ENCODE assay signal across 26 cellular contexts in the genomic region with DNA sequence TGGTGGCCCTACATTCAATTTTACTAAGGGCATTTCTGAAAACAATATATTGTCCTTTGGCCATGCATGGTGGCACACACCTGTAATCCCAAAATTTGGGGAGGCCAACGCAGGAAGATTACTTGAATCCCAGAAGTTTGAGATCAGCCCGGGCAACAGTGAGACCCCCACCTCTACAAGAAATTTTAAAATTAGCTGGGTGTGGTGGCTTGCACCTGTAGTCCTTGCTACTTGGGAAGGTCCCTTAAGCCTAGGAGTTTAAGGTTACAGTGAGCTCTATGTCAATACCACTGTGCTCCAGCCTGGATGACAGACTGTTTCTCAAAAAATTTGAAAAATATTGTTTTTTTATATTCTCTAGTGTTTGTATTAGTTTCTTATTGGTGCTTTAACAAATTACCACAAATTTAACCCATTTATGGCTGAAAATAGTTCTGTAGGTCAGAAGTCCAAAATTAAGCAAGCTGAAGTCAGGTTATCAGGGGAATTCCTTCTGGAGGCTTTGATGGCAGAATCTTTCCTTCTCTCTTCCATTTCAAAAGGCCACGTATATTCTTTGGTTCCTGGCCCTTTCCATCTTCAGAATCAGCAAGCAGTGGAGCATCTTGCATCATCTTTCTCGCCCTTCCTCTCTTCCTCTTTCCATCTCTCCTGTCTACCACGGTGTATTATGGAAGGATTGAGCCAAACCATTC. TPM values are rescaled to one million over a fixed set of nuclear protein-coding genes. Genes with fewer than 3 reads are reported as not detected.
DNase-seq lines count a peak whose midpoint lies in the region; ATAC-seq and TF ChIP-seq lines count a peak whose summit lies in the region.
"Had no signal": no experiment of that assay in that cellular context is flagged by ENCODE, and none has a peak within 500 bp of the region (broad histone marks: within the 10 kb centered on the region; RNA-seq: fewer than 3 reads in every experiment).

No MANE protein-coding gene starts in this region.

- H3K36me3 Mint-ChIP-seq in activated naive CD4-positive, alpha-beta T cell treated with anti-CD3 and anti-CD28 coated beads, Interleukin-2, amount 50 U/mL, for 24 hours = peaks cover 18% of the 10 kb centered on the region
- H3K36me3 Mint-ChIP-seq in stimulated activated effector memory CD8-positive, alpha-beta T cell treated with anti-CD3 and anti-CD28 coated beads, Interleukin-12 subunit alpha, Interleukin-12 subunit beta, amount 100 ng/mL, for 72 hours = peaks cover 46% of the 10 kb centered on the region
- H3K36me3 Mint-ChIP-seq in activated CD4-positive, alpha-beta memory T cell treated with anti-CD3 and anti-CD28 coated beads, Interleukin-2, amount 10 ng/mL, durations not matched to agents 7 days and 5 days (ENCODE audit: low read depth) = peaks cover 50% of the 10 kb centered on the region

- H3K4me3 Mint-ChIP-seq in activated naive CD4-positive, alpha-beta T cell treated with anti-CD3 and anti-CD28 coated beads, Interleukin-2, amount 50 U/mL, for 24 hours = no peak overlapping the region
- no peak overlapping the region for H3K4me3 Mint-ChIP-seq in stimulated activated effector memory CD8-positive, alpha-beta T cell treated with anti-CD3 and anti-CD28 coated beads, Interleukin-12 subunit alpha, Interleukin-12 subunit beta, amount 100 ng/mL, for 72 hours
- no peak overlapping the region for H3K4me3 Mint-ChIP-seq in activated CD4-positive, alpha-beta memory T cell treated with anti-CD3 and anti-CD28 coated beads, Interleukin-2, amount 10 ng/mL, durations not matched to agents 7 days and 5 days
- H3K4me3 Mint-ChIP-seq: activated CD4-positive, alpha-beta T cell treated with anti-CD3 and anti-CD28 coated beads, Interleukin-2, amount 10 ng/mL, durations not matched to agents 7 days and 5 days; activated T-cell treated with anti-CD3 and anti-CD28 coated beads, Interleukin-2, amount 50 U/mL, for 4 hours; dendritic cell treated with granulocyte-macrophage colony-stimulating factor and Interleukin-4, amounts not matched to agents 40 ng/mL and 50 ng/mL, for 4 days; IgD-negative memory B cell; mesothelial cell of epicardium; neural crest cell had no signal

- peak overlapping the region; percentile 20 for H3K27ac Mint-ChIP-seq in activated naive CD4-positive, alpha-beta T cell treated with anti-CD3 and anti-CD28 coated beads, Interleukin-2, amount 50 U/mL, for 24 hours
- H3K27ac Mint-ChIP-seq in stimulated activated effector memory CD8-positive, alpha-beta T cell treated with anti-CD3 and anti-CD28 coated beads, Interleukin-12 subunit alpha, Interleukin-12 subunit beta, amount 100 ng/mL, for 72 hours = peak overlapping the region; percentile 6
- no peak overlapping the region for H3K27ac Mint-ChIP-seq in activated CD4-positive, alpha-beta memory T cell treated with anti-CD3 and anti-CD28 coated beads, Interleukin-2, amount 10 ng/mL, durations not matched to agents 7 days and 5 days
- H3K27ac Mint-ChIP-seq: activated CD4-positive, alpha-beta T cell treated with anti-CD3 and anti-CD28 coated beads, Interleukin-2, amount 10 ng/mL, durations not matched to agents 7 days and 5 days; dendritic cell treated with granulocyte-macrophage colony-stimulating factor and Interleukin-4, amounts not matched to agents 40 ng/mL and 50 ng/mL, for 4 days; IgD-negative memory B cell; mesothelial cell of epicardium had no signal

- H3K27ac ChIP-seq in HUES6 (ENCODE audit: low read depth, low read length) (peak overlapping the region; percentile 4; the same call in 1 of the 2 replicates), SU-DHL-6 (ENCODE audit: low read depth, low read length) (peak overlapping the region; percentile 25; the same call in 1 of the 2 replicates), RWPE1 (no peak overlapping the region)
- H3K27ac ChIP-seq: epithelial cell of prostate, gastroesophageal sphincter, SJSA1, vagina had no signal

- H3K4me3 ChIP-seq in HUES6 (ENCODE audit: low read depth, low read length) = no peak overlapping the region
- H3K4me3 ChIP-seq in SU-DHL-6 (ENCODE audit: insufficient read depth, low read length, poor library complexity, severe bottlenecking) = no peak overlapping the region
- H3K4me3 ChIP-seq: gastroesophageal sphincter, SJSA1, smooth muscle cell, vagina had no signal

- H4K20me1 ChIP-seq in SU-DHL-6 (ENCODE audit: low read depth, low read length) = peaks cover 32% of the 10 kb centered on the region

- H3K27me3 ChIP-seq in HUES6 (ENCODE audit: control insufficient read depth, insufficient read depth, low read length) (no peaks in the 10 kb centered on the region), SU-DHL-6 (ENCODE audit: low read length) (no peaks in the 10 kb centered on the region)
- H3K27me3 ChIP-seq: gastroesophageal sphincter, SJSA1, vagina had no signal

- peaks cover 22% of the 10 kb centered on the region for H3K4me1 Mint-ChIP-seq in activated naive CD4-positive, alpha-beta T cell treated with anti-CD3 and anti-CD28 coated beads, Interleukin-2, amount 50 U/mL, for 24 hours
- peaks cover 6% of the 10 kb centered on the region for H3K4me1 Mint-ChIP-seq in stimulated activated effector memory CD8-positive, alpha-beta T cell treated with anti-CD3 and anti-CD28 coated beads, Interleukin-12 subunit alpha, Interleukin-12 subunit beta, amount 100 ng/mL, for 72 hours
- H3K4me1 Mint-ChIP-seq in activated CD4-positive, alpha-beta memory T cell treated with anti-CD3 and anti-CD28 coated beads, Interleukin-2, amount 10 ng/mL, durations not matched to agents 7 days and 5 days = peaks cover 29% of the 10 kb centered on the region

- H3F3A ChIP-seq in SU-DHL-6 (ENCODE audit: insufficient read depth) = peaks cover 72% of the 10 kb centered on the region

- no peaks in the 10 kb centered on the region for H3K4me1 ChIP-seq in HUES6 (ENCODE audit: control insufficient read depth, insufficient read depth, low read length)
- H3K4me1 ChIP-seq: Caco-2, gastroesophageal sphincter, SJSA1, vagina had no signal

- CTCF ChIA-PET in activated CD4-positive, alpha-beta memory T cell treated with anti-CD3 and anti-CD28 coated beads, Interleukin-2, amount 10 ng/mL, durations not matched to agents 7 days and 5 days (lab: Charles Lee) = no interaction called here
- CTCF ChIA-PET in RWPE1 (lab: Yijun Ruan, JAX) = no interaction called here

- no peak overlapping the region for H2AFZ ChIP-seq in SU-DHL-6 (ENCODE audit: low read depth, low read length, severe bottlenecking)

- H3K9me3 Mint-ChIP-seq in activated naive CD4-positive, alpha-beta T cell treated with anti-CD3 and anti-CD28 coated beads, Interleukin-2, amount 50 U/mL, for 24 hours = peaks cover 5% of the 10 kb centered on the region
- H3K9me3 Mint-ChIP-seq in stimulated activated effector memory CD8-positive, alpha-beta T cell treated with anti-CD3 and anti-CD28 coated beads, Interleukin-12 subunit alpha, Interleukin-12 subunit beta, amount 100 ng/mL, for 72 hours = no peaks in the 10 kb centered on the region
- H3K9me3 Mint-ChIP-seq in activated CD4-positive, alpha-beta memory T cell treated with anti-CD3 and anti-CD28 coated beads, Interleukin-2, amount 10 ng/mL, durations not matched to agents 7 days and 5 days = no peaks in the 10 kb centered on the region
- H3K9me3 Mint-ChIP-seq: activated CD4-positive, alpha-beta T cell treated with anti-CD3 and anti-CD28 coated beads, Interleukin-2, amount 10 ng/mL, durations not matched to agents 7 days and 5 days; activated T-cell treated with anti-CD3 and anti-CD28 coated beads, Interleukin-2, amount 50 U/mL, for 4 hours; dendritic cell treated with granulocyte-macrophage colony-stimulating factor and Interleukin-4, amounts not matched to agents 40 ng/mL and 50 ng/mL, for 4 days; IgD-negative memory B cell; neural crest cell had no signal

- H3K36me3 ChIP-seq in HUES6 (ENCODE audit: control insufficient read depth, insufficient read depth, low read length) (peaks cover 43% of the 10 kb centered on the region), SU-DHL-6 (ENCODE audit: low read length) (peaks cover 46% of the 10 kb centered on the region)

- ATAC-seq in stimulated activated effector memory CD8-positive, alpha-beta T cell treated with anti-CD3 and anti-CD28 coated beads, Interleukin-12 subunit alpha, Interleukin-12 subunit beta, amount 100 ng/mL, for 72 hours = no peak
- ATAC-seq: activated T-cell treated with anti-CD3 and anti-CD28 coated beads, Interleukin-2, amount 50 U/mL, for 4 hours; gastroesophageal sphincter; left lobe of liver had no signal

- no peak for TF ChIP-seq CTCF in SU-DHL-6 (IDR thresholded peaks at IDR 0.05; ENCODE audit: insufficient read depth, low read length, poor library complexity, severe bottlenecking)
- TF ChIP-seq CTCF in RWPE1 (conservative IDR thresholded peaks at IDR 0.05; ENCODE audit: low read depth) = no peak

- peaks cover 18% of the 10 kb centered on the region; the same call in 1 of the 2 replicates for H3K79me2 ChIP-seq in SU-DHL-6 (ENCODE audit: insufficient read depth, low read length)

- no peak for DNase-seq in activated naive CD4-positive, alpha-beta T cell (lab: John Stamatoyannopoulos, UW)
- DNase-seq in stimulated activated effector memory CD8-positive, alpha-beta T cell treated with anti-CD3 and anti-CD28 coated beads, Interleukin-12 subunit alpha, Interleukin-12 subunit beta, amount 100 ng/mL, for 72 hours (ENCODE audit: low spot score in 2 of 2) = no peak
- DNase-seq in nucleus accumbens (lab: John Stamatoyannopoulos, UW) = no peak
- no peak for DNase-seq in activated CD4-positive, alpha-beta memory T cell treated with anti-CD3 and anti-CD28 coated beads, Interleukin-2, amount 10 ng/mL, durations not matched to agents 7 days and 5 days
- no peak for DNase-seq in RWPE1 (ENCODE audit: low spot score)
- DNase-seq: activated CD4-positive, alpha-beta T cell treated with anti-CD3 and anti-CD28 coated beads, Interleukin-2, amount 10 ng/mL, durations not matched to agents 7 days and 5 days; activated T-cell treated with anti-CD3 and anti-CD28 coated beads, Interleukin-2, amount 50 U/mL, for 4 hours; Caco-2; GDM1; NCI-H1048; NCI-H2029 treated with DMSO at 0.1 percent for 48 hours; NCI-H510A; stimulated activated CD4-positive, alpha-beta T cell treated with anti-CD3 and anti-CD28 coated beads, Interleukin-4, amount 100 ng/mL, for 24 hours had no signal

- no peaks in the 10 kb centered on the region for H3K9me2 ChIP-seq in SU-DHL-6 (replicated peaks; ENCODE audit: insufficient read depth, low read length)

- H3K9ac ChIP-seq in HUES6 (ENCODE audit: low read length) = no peak overlapping the region
- no peak overlapping the region for H3K9ac ChIP-seq in SU-DHL-6 (ENCODE audit: low read length)

- H3K4me2 ChIP-seq in SU-DHL-6 (ENCODE audit: low read depth, low read length, poor library complexity, severe bottlenecking) = no peak overlapping the region
- H3K4me2 ChIP-seq: smooth muscle cell had no signal

- POLR2A ChIA-PET in activated CD4-positive, alpha-beta memory T cell treated with anti-CD3 and anti-CD28 coated beads, Interleukin-2, amount 10 ng/mL, durations not matched to agents 7 days and 5 days (lab: Charles Lee) = interaction anchor here (1.0 to 1.8 kb wide), 7 partner anchors 8 to 450 kb away, joined by 3 to 7 read pairs (median 4); a partner anchor contains a TSS
- POLR2A ChIA-PET in RWPE1 (lab: Yijun Ruan, JAX; ENCODE audit: low non-redundant PET) = interaction anchor here (0.7 kb wide), 1 partner anchor 14 kb away, joined by 3 read pairs; a partner anchor contains a TSS

- no peaks in the 10 kb centered on the region for H3K27me3 Mint-ChIP-seq in activated naive CD4-positive, alpha-beta T cell treated with anti-CD3 and anti-CD28 coated beads, Interleukin-2, amount 50 U/mL, for 24 hours
- no peaks in the 10 kb centered on the region for H3K27me3 Mint-ChIP-seq in activated CD4-positive, alpha-beta memory T cell treated with anti-CD3 and anti-CD28 coated beads, Interleukin-2, amount 10 ng/mL, durations not matched to agents 7 days and 5 days
- H3K27me3 Mint-ChIP-seq: activated CD4-positive, alpha-beta T cell treated with anti-CD3 and anti-CD28 coated beads, Interleukin-2, amount 10 ng/mL, durations not matched to agents 7 days and 5 days; dendritic cell treated with granulocyte-macrophage colony-stimulating factor and Interleukin-4, amounts not matched to agents 40 ng/mL and 50 ng/mL, for 4 days; IgD-negative memory B cell had no signal

- H3K9me3 ChIP-seq in HUES6 (ENCODE audit: control insufficient read depth, insufficient read depth, low read depth, low read length) = no peaks in the 10 kb centered on the region
- no peaks in the 10 kb centered on the region for H3K9me3 ChIP-seq in SU-DHL-6 (ENCODE audit: insufficient read depth, low read length)
- H3K9me3 ChIP-seq: Caco-2, gastroesophageal sphincter, SJSA1, vagina had no signal

RNA-seq across cellular contexts. Expression of a gene that starts 12.4 kb away (rescaled TPM):
- total RNA-seq in activated CD4-positive, alpha-beta memory T cell treated with anti-CD3 and anti-CD28 coated beads, Interleukin-2, amount 10 ng/mL, durations not matched to agents 7 days and 5 days = 100 to 1,000 TPM; 214 to 215 TPM

RNA-seq across cellular contexts. Expression of a gene that starts 13.4 kb away (rescaled TPM):
- 100 to 1,000 TPM; 696 to 705 TPM for total RNA-seq in activated CD4-positive, alpha-beta memory T cell treated with anti-CD3 and anti-CD28 coated beads, Interleukin-2, amount 10 ng/mL, durations not matched to agents 7 days and 5 days
